1 cellular context compared by ENCODE assay signal in genomic region chr2:44954902-44955592, GRCh38.
TF ChIP-seq lines count a peak whose summit lies in the region.

No MANE protein-coding gene starts in this region.

TF ChIP-seq in neural cell, 6 proteins besides CTCF, POLR2A, EP300 and RAD21 (continued from another document):
- no peak for TF ChIP-seq TAF1 (IDR thresholded peaks at IDR 0.05; ENCODE audit: low read depth)
- no peak for TF ChIP-seq MXI1 (conservative IDR thresholded peaks at IDR 0.05; ENCODE audit: poor library complexity, severe bottlenecking)
